ENCODE assay signal across 29 cellular contexts in the genomic region with DNA sequence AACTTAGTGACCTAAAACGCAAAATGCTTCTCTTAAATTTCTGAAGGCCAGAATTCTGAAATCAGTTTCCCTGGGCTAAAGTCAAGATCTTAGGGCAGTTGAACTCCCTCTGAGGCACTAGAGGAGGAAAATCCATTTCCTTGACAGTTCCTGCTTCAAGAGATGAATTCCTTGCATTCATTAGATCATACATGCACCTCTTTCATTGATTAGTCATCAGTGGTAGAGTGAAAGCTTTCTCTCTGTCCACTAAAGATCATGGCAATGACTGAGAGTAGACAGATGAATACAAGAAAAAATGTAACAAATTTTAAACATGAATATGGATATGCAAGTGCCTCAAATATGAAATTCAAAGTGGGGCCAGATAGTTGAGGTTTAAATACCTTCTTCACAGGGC.
"Had no signal": no experiment of that assay in that cellular context is flagged by ENCODE, and none has a peak within 500 bp of the region (broad histone marks: within the 10 kb centered on the region; RNA-seq: fewer than 3 reads in every experiment).

No MANE protein-coding gene starts in this region.

- H3K4me1 Mint-ChIP-seq: activated CD4-positive, alpha-beta memory T cell treated with anti-CD3 and anti-CD28 coated beads, Interleukin-2, amount 10 ng/mL, durations not matched to agents 7 days and 5 days; activated CD8-positive, alpha-beta memory T cell treated with anti-CD3 and anti-CD28 coated beads, Interleukin-2, amount 10 ng/mL, durations not matched to agents 7 days and 5 days; activated naive CD4-positive, alpha-beta T cell treated with anti-CD3 and anti-CD28 coated beads, Interleukin-2, amount 50 U/mL, for 24 hours; activated naive CD8-positive, alpha-beta T cell treated with anti-CD3 and anti-CD28 coated beads, Interleukin-2, amount 10 ng/mL, durations not matched to agents 7 days and 5 days had no signal

- H3K4me3 Mint-ChIP-seq: activated CD4-positive, alpha-beta memory T cell treated with anti-CD3 and anti-CD28 coated beads, Interleukin-2, amount 10 ng/mL, durations not matched to agents 7 days and 5 days; activated CD8-positive, alpha-beta memory T cell treated with anti-CD3 and anti-CD28 coated beads, Interleukin-2, amount 10 ng/mL, durations not matched to agents 7 days and 5 days; activated naive CD4-positive, alpha-beta T cell treated with anti-CD3 and anti-CD28 coated beads, Interleukin-2, amount 50 U/mL, for 24 hours; activated naive CD8-positive, alpha-beta T cell treated with anti-CD3 and anti-CD28 coated beads, Interleukin-2, amount 10 ng/mL, durations not matched to agents 7 days and 5 days; brain had no signal

- DNase-seq: activated CD4-positive, alpha-beta memory T cell treated with anti-CD3 and anti-CD28 coated beads, Interleukin-2, amount 10 ng/mL, durations not matched to agents 7 days and 5 days; activated CD4-positive, alpha-beta T cell treated with anti-CD3 and anti-CD28 coated beads for 1 hour; activated CD4-positive, alpha-beta T cell treated with anti-CD3 and anti-CD28 coated beads for 48 hours; activated CD4-positive, CD25-positive, alpha-beta regulatory T cell; activated CD8-positive, alpha-beta memory T cell treated with anti-CD3 and anti-CD28 coated beads for 24 hours; activated CD8-positive, alpha-beta memory T cell treated with anti-CD3 and anti-CD28 coated beads, Interleukin-2, amount 10 ng/mL, durations not matched to agents 7 days and 5 days; activated gamma-delta T cell; activated naive CD4-positive, alpha-beta T cell treated with Interleukin-2 at 50 U/mL for 16 hours; activated naive CD8-positive, alpha-beta T cell treated with anti-CD3 and anti-CD28 coated beads, Interleukin-2, amount 10 ng/mL, durations not matched to agents 7 days and 5 days; activated T-cell treated with anti-CD3 and anti-CD28 coated beads, Interleukin-2, amount 50 U/mL, for 1 hour; adrenal gland; anterior cingulate cortex; central memory CD4-positive, alpha-beta T cell; NCI-H1092 treated with DMSO at 0.1 percent for 48 hours; NCI-H146; NCI-H187; NCI-H2029 treated with DMSO at 0.1 percent for 48 hours; NCI-H2107; NCI-H2171; NCI-H2227 treated with DMSO at 0.1 percent for 48 hours; NCI-H446 treated with DMSO at 0.1 percent for 48 hours; NCI-H524; PC-9; Right ventricle myocardium superior; T1000; WERI-Rb-1 had no signal

- ATAC-seq: activated CD8-positive, alpha-beta memory T cell treated with anti-CD3 and anti-CD28 coated beads, Interleukin-2, amount 10 ng/mL, durations not matched to agents 7 days and 5 days had no signal

- H3K4me1 ChIP-seq: adrenal gland had no signal

- H3K9me3 Mint-ChIP-seq: activated naive CD4-positive, alpha-beta T cell treated with anti-CD3 and anti-CD28 coated beads, Interleukin-2, amount 50 U/mL, for 24 hours; activated naive CD8-positive, alpha-beta T cell treated with anti-CD3 and anti-CD28 coated beads, Interleukin-2, amount 10 ng/mL, durations not matched to agents 7 days and 5 days; activated T-helper 2 cell treated with anti-CD3 and anti-CD28 coated beads, Interferon-gamma antibody, Interleukin-2, Interleukin-4, amounts not matched to agents 10 μg/mL and 5 μg/mL and 100 μg/mL, durations not matched to agents 14 hours and 24 hours and 36 hours had no signal

- H3K27me3 Mint-ChIP-seq: activated CD4-positive, alpha-beta memory T cell treated with anti-CD3 and anti-CD28 coated beads, Interleukin-2, amount 10 ng/mL, durations not matched to agents 7 days and 5 days; activated CD8-positive, alpha-beta memory T cell treated with anti-CD3 and anti-CD28 coated beads, Interleukin-2, amount 10 ng/mL, durations not matched to agents 7 days and 5 days; activated naive CD4-positive, alpha-beta T cell treated with anti-CD3 and anti-CD28 coated beads, Interleukin-2, amount 50 U/mL, for 24 hours; activated naive CD8-positive, alpha-beta T cell treated with anti-CD3 and anti-CD28 coated beads, Interleukin-2, amount 10 ng/mL, durations not matched to agents 7 days and 5 days; brain had no signal

- H3K27ac ChIP-seq: adrenal gland, PC-9, WERI-Rb-1 had no signal

- H3K27me3 ChIP-seq: adrenal gland had no signal

- H3K27ac Mint-ChIP-seq: activated CD4-positive, alpha-beta memory T cell treated with anti-CD3 and anti-CD28 coated beads, Interleukin-2, amount 10 ng/mL, durations not matched to agents 7 days and 5 days; activated CD8-positive, alpha-beta memory T cell treated with anti-CD3 and anti-CD28 coated beads, Interleukin-2, amount 10 ng/mL, durations not matched to agents 7 days and 5 days; activated naive CD4-positive, alpha-beta T cell treated with anti-CD3 and anti-CD28 coated beads, Interleukin-2, amount 50 U/mL, for 24 hours; activated naive CD8-positive, alpha-beta T cell treated with anti-CD3 and anti-CD28 coated beads, Interleukin-2, amount 10 ng/mL, durations not matched to agents 7 days and 5 days; activated T-helper 2 cell treated with anti-CD3 and anti-CD28 coated beads, Interferon-gamma antibody, Interleukin-2, Interleukin-4, amounts not matched to agents 10 μg/mL and 5 μg/mL and 100 μg/mL, durations not matched to agents 14 hours and 24 hours and 36 hours had no signal

- H3K36me3 Mint-ChIP-seq: activated CD8-positive, alpha-beta memory T cell treated with anti-CD3 and anti-CD28 coated beads, Interleukin-2, amount 10 ng/mL, durations not matched to agents 7 days and 5 days; activated naive CD4-positive, alpha-beta T cell treated with anti-CD3 and anti-CD28 coated beads, Interleukin-2, amount 50 U/mL, for 24 hours; activated naive CD8-positive, alpha-beta T cell treated with anti-CD3 and anti-CD28 coated beads, Interleukin-2, amount 10 ng/mL, durations not matched to agents 7 days and 5 days; brain had no signal
